Comparison of ENCODE assay signal across 11 cellular contexts in genomic region chr2:145431181-145431951, GRCh38.
DNase-seq lines count a peak whose midpoint lies in the region; ATAC-seq and TF ChIP-seq lines count a peak whose summit lies in the region.
"Had no signal": no experiment of that assay in that cellular context is flagged by ENCODE, and none has a peak within 500 bp of the region (broad histone marks: within the 10 kb centered on the region; RNA-seq: fewer than 3 reads in every experiment).

No MANE protein-coding gene starts in this region.

- H3K9ac ChIP-seq in HCT116 (ENCODE audit: low read length), result no peak overlapping the region

- CTCF ChIA-PET in HCT116 (lab: Charles Lee), result no interaction called here

- H3K9me3 Mint-ChIP-seq in osteocyte (ENCODE audit: unreplicated experiment), result peaks cover 4% of the 10 kb centered on the region
- H3K9me3 Mint-ChIP-seq: activated CD4-positive, alpha-beta T cell treated with anti-CD3 and anti-CD28 coated beads, Interleukin-2, amount 10 ng/mL, durations not matched to agents 7 days and 5 days had no signal

- TF ChIP-seq POLR2A in HCT116 (IDR thresholded peaks at IDR 0.05; ENCODE audit: borderline replicate concordance, extremely low read depth, insufficient read depth, insufficient read length), result no peak

- no peaks in the 10 kb centered on the region for H3K79me2 ChIP-seq in HCT116 (ENCODE audit: insufficient read depth, low read length)

- no peaks in the 10 kb centered on the region for H3K36me3 ChIP-seq in HCT116 (ENCODE audit: control insufficient read depth in 1 of 2, insufficient read depth in 2 of 2, low read length in 2 of 2)

- no peaks in the 10 kb centered on the region for H3K27me3 ChIP-seq in HCT116 (ENCODE audit: insufficient read depth, low read length)

- no peaks in the 10 kb centered on the region for H3K4me1 Mint-ChIP-seq in osteocyte (ENCODE audit: unreplicated experiment)
- H3K4me1 Mint-ChIP-seq: activated CD4-positive, alpha-beta T cell treated with anti-CD3 and anti-CD28 coated beads, Interleukin-2, amount 10 ng/mL, durations not matched to agents 7 days and 5 days had no signal

- no peak overlapping the region for H3K27ac Mint-ChIP-seq in osteocyte (ENCODE audit: unreplicated experiment)
- H3K27ac Mint-ChIP-seq: activated CD4-positive, alpha-beta T cell treated with anti-CD3 and anti-CD28 coated beads, Interleukin-2, amount 10 ng/mL, durations not matched to agents 7 days and 5 days had no signal

- H4K20me1 ChIP-seq in HCT116 (ENCODE audit: insufficient read depth), result no peaks in the 10 kb centered on the region

- no peaks in the 10 kb centered on the region for H3K9me2 ChIP-seq in HCT116 (ENCODE audit: insufficient read depth)

- POLR2A ChIA-PET in HCT116 (lab: Charles Lee), result no interaction called here

- no peak for DNase-seq in HCT116 (ENCODE audit: low read depth, low spot score)
- peak; percentile 44 for DNase-seq in NCI-H2196 treated with DMSO at 0.1 percent for 48 hours (lab: John Stamatoyannopoulos, UW; ENCODE audit: unreplicated experiment)
- DNase-seq in choroid plexus epithelial cell (ENCODE audit: low read depth), result no peak
- no peak for DNase-seq in osteocyte (ENCODE audit: extremely low spot score, unreplicated experiment)
- no peak for DNase-seq in T-helper 1 cell
- DNase-seq in HCEC 1CT, result no peak
- DNase-seq: activated CD4-positive, alpha-beta T cell treated with anti-CD3 and anti-CD28 coated beads, Interleukin-2, amount 10 ng/mL, durations not matched to agents 7 days and 5 days had no signal

- H3K9me3 ChIP-seq in HCT116 (ENCODE audit: control insufficient read depth in 1 of 2, insufficient read depth in 1 of 2, low read depth in 1 of 2, low read length in 2 of 2), result no peaks in the 10 kb centered on the region

- no peak for TF ChIP-seq CTCF in HCT116 (IDR thresholded peaks at IDR 0.05 in 2 of 3, conservative IDR thresholded peaks at IDR 0.05 in 1 of 3; ENCODE audit: borderline replicate concordance in 1 of 3, insufficient read depth in 1 of 3, low read depth in 2 of 3, low read length in 2 of 3)
- TF ChIP-seq CTCF in choroid plexus epithelial cell (conservative IDR thresholded peaks at IDR 0.05; ENCODE audit: low read depth, low read length), result peak; percentile 23
- peak; percentile 13 for TF ChIP-seq CTCF in osteocyte (IDR thresholded peaks at IDR 0.05)

- H3K27me3 Mint-ChIP-seq in osteocyte (ENCODE audit: unreplicated experiment), result no peaks in the 10 kb centered on the region

- BruUV-seq in HCT116 (replicated peaks; lab: Mats Ljungman, UMichigan), result no TSS peak

- H3K4me2 ChIP-seq in HCT116 (ENCODE audit: low read length), result no peak overlapping the region

- no peaks in the 10 kb centered on the region for H3K36me3 Mint-ChIP-seq in osteocyte (ENCODE audit: unreplicated experiment)

- no peaks in the 10 kb centered on the region for H3K4me1 ChIP-seq in HCT116 (ENCODE audit: control insufficient read depth in 1 of 2, insufficient read depth in 2 of 2, low read length in 2 of 2)

- intact Hi-C loops in HCT116 (cut with micrococcal nuclease), result no loop called here

- H3K4me3 ChIP-seq in HCT116 (replicated peaks in 1 of 2; ENCODE audit: low read depth in 1 of 2, low read length in 2 of 2) (no peak overlapping the region), choroid plexus epithelial cell (ENCODE audit: low read depth, low read length) (no peak overlapping the region)
- H3K4me3 ChIP-seq: lung had no signal

- RAD21 ChIA-PET in HCT116 (lab: Charles Lee; ENCODE audit: low non-redundant PET in 1 of 2, low total read pairs in 2 of 2, uncharacterized antibody in 2 of 2, unreplicated experiment in 2 of 2), result no interaction called here

- no peak overlapping the region for H3K4me3 Mint-ChIP-seq in osteocyte (ENCODE audit: unreplicated experiment)
- H3K4me3 Mint-ChIP-seq: activated CD4-positive, alpha-beta T cell treated with anti-CD3 and anti-CD28 coated beads, Interleukin-2, amount 10 ng/mL, durations not matched to agents 7 days and 5 days had no signal

- H3K27ac ChIP-seq in HCT116 (ENCODE audit: low read depth, low read length), result no peak overlapping the region
- H3K27ac ChIP-seq: RWPE1 had no signal

- ATAC-seq in HCT116 (peak; percentile 58), GM19395 (IDR thresholded peaks at IDR 0.05; ENCODE audit: unreplicated experiment) (no peak), GM18861 (IDR thresholded peaks at IDR 0.05; ENCODE audit: unreplicated experiment) (no peak)

- no peak overlapping the region for H2AFZ ChIP-seq in HCT116 (ENCODE audit: low read depth, low read length, poor library complexity, severe bottlenecking)

- 0 out of 2 replicates have a peak, but pooled peaks have one; percentile 4 for TF ChIP-seq RAD21 in HCT116 (IDR thresholded peaks at IDR 0.05; ENCODE audit: low read depth)

TF ChIP-seq in HCT116, 20 proteins besides CTCF, POLR2A, EP300 and RAD21:
- TF ChIP-seq FOSL1 (IDR thresholded peaks at IDR 0.05; ENCODE audit: low read depth) (no peak), YY1 (IDR thresholded peaks at IDR 0.05; ENCODE audit: extremely low read depth, insufficient replicate concordance, low read depth, low read length) (no peak)

Comparison
In these comparisons a context has a peak if more than half of its experiments do, and no peak if none do; other contexts are left out.
1. CTCF ChIP-seq: peak in choroid plexus epithelial cell (single experiment) and osteocyte (single experiment); none in HCT116 (0 of 3).